ENCODE assay signal across 8 cellular contexts in genomic region chr14:44962573-44963528, GRCh38. TPM values are rescaled to one million over a fixed set of nuclear protein-coding genes. Genes with fewer than 3 reads are reported as not detected.
DNase-seq lines count a peak whose midpoint lies in the region; ATAC-seq, FAIRE-seq and TF ChIP-seq lines count a peak whose summit lies in the region.

No MANE protein-coding gene starts in this region.

- ATAC-seq in HG03460 (IDR thresholded peaks at IDR 0.05; ENCODE audit: unreplicated experiment) (peak; percentile 6), HG03565 (IDR thresholded peaks at IDR 0.05; ENCODE audit: unreplicated experiment) (no peak)

- no CpG with 5 or more reads among the region's 39 CpGs for WGBS in trophoblast cell (ENCODE audit: extremely low coverage, insufficient coverage, insufficient read length)

- H3K4me3 ChIP-seq in ACC112 (ENCODE audit: low read depth, low read length) (peak overlapping the region; percentile 94), GM06990 (replicated peaks; ENCODE audit: low read depth, low read length) (peak overlapping the region; percentile 75), trophoblast cell (ENCODE audit: low read depth, low read length) (peak overlapping the region; percentile 76)

- H3K14ac ChIP-seq in trophoblast cell (ENCODE audit: low read length), result peak overlapping the region; percentile 11

- no peak overlapping the region for H2BK120ac ChIP-seq in trophoblast cell (ENCODE audit: insufficient read depth, low read length, poor library complexity)

- no peak overlapping the region for H2BK5ac ChIP-seq in trophoblast cell (ENCODE audit: low read depth, low read length, poor library complexity)

- H3K36me3 ChIP-seq in ACC112 (ENCODE audit: insufficient read depth, low read length), result no peaks in the 10 kb centered on the region
- H3K36me3 ChIP-seq in GM06990 (ENCODE audit: control insufficient read depth, insufficient read depth, low read length), result no peaks in the 10 kb centered on the region
- no peaks in the 10 kb centered on the region for H3K36me3 ChIP-seq in trophoblast cell (ENCODE audit: control insufficient read depth in 1 of 2, insufficient read depth in 2 of 2, low read length in 2 of 2)

- intact Hi-C loops in head of caudate nucleus (cut with DNase I), result loop anchor here (2.0 to 5.0 kb wide), 3 partner anchors 66 to 172 kb away; partner anchors contain the start of genes FANCM and FKBP3

- H3K9ac ChIP-seq in trophoblast cell (ENCODE audit: low read length), result peak overlapping the region; percentile 22

- H2AK5ac ChIP-seq in trophoblast cell (ENCODE audit: low read length), result no peak overlapping the region

- H4K12ac ChIP-seq in trophoblast cell (ENCODE audit: low read depth, low read length), result peak overlapping the region; percentile 14

- peak overlapping the region; percentile 78 for H3K4me2 ChIP-seq in trophoblast cell (ENCODE audit: low read length)

- peaks cover 91% of the 10 kb centered on the region for H3K79me2 ChIP-seq in ACC112 (ENCODE audit: control insufficient read depth, insufficient read depth, low read length, unreplicated experiment)
- peaks cover 3% of the 10 kb centered on the region for H3K79me2 ChIP-seq in trophoblast cell (ENCODE audit: control insufficient read depth, insufficient read depth, low read length, poor library complexity)

- peaks cover 4% of the 10 kb centered on the region for H3K79me1 ChIP-seq in trophoblast cell (ENCODE audit: low read length)

- no peak for DNase-seq in GM06990 (ENCODE audit: extremely low read depth, insufficient read length)
- DNase-seq in activated CD8-positive, alpha-beta memory T cell treated with anti-CD3 and anti-CD28 coated beads for 48 hours (ENCODE audit: low read depth in 2 of 3, low spot score in 2 of 3), result peak in 2 of 3 experiments; percentile 4 to 18
- DNase-seq in head of caudate nucleus, result peak in 39 of 42 donors; percentile 40 to 80 (median 60)
- peak; percentile 1 to 32 for DNase-seq in trophoblast cell
- no peak for DNase-seq in urothelium cell line (ENCODE audit: low spot score)

- H3K27ac ChIP-seq in ACC112 (ENCODE audit: low read depth, low read length), result peak overlapping the region; percentile 60
- peak overlapping the region; percentile 34 for H3K27ac ChIP-seq in trophoblast cell (ENCODE audit: low read depth, low read length)

- H4K91ac ChIP-seq in trophoblast cell (ENCODE audit: low read depth, low read length), result no peak overlapping the region

- H3K4me1 ChIP-seq in ACC112 (ENCODE audit: control insufficient read depth, insufficient read depth, low read length, unreplicated experiment) (peaks cover 21% of the 10 kb centered on the region), trophoblast cell (ENCODE audit: control insufficient read depth in 1 of 2, insufficient read depth in 2 of 2, low read length in 2 of 2) (peaks cover 10 to 14% of the 10 kb centered on the region in 2 experiments)

- H4K8ac ChIP-seq in trophoblast cell (ENCODE audit: low read depth, low read length), result peak overlapping the region; percentile 50

- no peak overlapping the region for H3K18ac ChIP-seq in trophoblast cell (ENCODE audit: low read length)

- no peak overlapping the region for H2BK12ac ChIP-seq in trophoblast cell (ENCODE audit: low read length)

- peak overlapping the region; percentile 65 for H2AFZ ChIP-seq in ACC112 (ENCODE audit: low read length, unreplicated experiment)
- H2AFZ ChIP-seq in trophoblast cell (ENCODE audit: insufficient read depth, low read length, poor library complexity), result peak overlapping the region; percentile 63

- no peak for TF ChIP-seq CTCF in GM06990 (IDR thresholded peaks at IDR 0.05; ENCODE audit: insufficient read depth, low read length, poor library complexity, severe bottlenecking)

- FAIRE-seq in urothelium cell line (lab: Jason Lieb, UNC), result no peak

- no peak overlapping the region for H3K23ac ChIP-seq in trophoblast cell (ENCODE audit: low read length)

- no peaks in the 10 kb centered on the region for H3K27me3 ChIP-seq in ACC112 (ENCODE audit: insufficient read depth, low read length)
- H3K27me3 ChIP-seq in GM06990 (replicated peaks; ENCODE audit: control insufficient read depth, insufficient read depth, low read length), result no peaks in the 10 kb centered on the region
- no peaks in the 10 kb centered on the region for H3K27me3 ChIP-seq in trophoblast cell (ENCODE audit: insufficient read depth, low read length)

- H3K9me3 ChIP-seq in trophoblast cell (ENCODE audit: insufficient read depth, low read depth, low read length), result no peaks in the 10 kb centered on the region

- H3K4ac ChIP-seq in trophoblast cell (ENCODE audit: low read depth, low read length), result no peak overlapping the region

RNA-seq across cellular contexts. Expression of gene TOGARAM1, which starts 0.9 kb away (rescaled TPM):
- polyA plus RNA-seq in trophoblast cell (2013), result 4.7 and 5.2 TPM in 2 replicates

RNA-seq across cellular contexts. Expression of gene KLHL28, which starts 1.1 kb away (rescaled TPM):
- 6.4 and 6.6 TPM in 2 replicates for polyA plus RNA-seq in trophoblast cell (2013)

Comparison
In these comparisons a context has a peak if more than half of its experiments do, and no peak if none do; other contexts are left out.
1. DNase-seq: peak in activated CD8-positive, alpha-beta memory T cell treated with anti-CD3 and anti-CD28 coated beads for 48 hours (2 of 3), head of caudate nucleus (39 of 42) and trophoblast cell (2 of 2); none in GM06990 (single experiment) and urothelium cell line (single experiment).
2. Peak in every context shown above with its lines, with median percentiles within 50 percentile points of each other: H3K4me3 ChIP-seq.